ENCODE assay signal across 8 cellular contexts in genomic region chr12:49750027-49750977, GRCh38. TPM values are rescaled to one million over a fixed set of nuclear protein-coding genes. Genes with fewer than 3 reads are reported as not detected.
A peak's percentile ranks its signal among the peaks of the same experiment; 100 is the strongest.
DNase-seq lines count a peak whose midpoint lies in the region; ATAC-seq, FAIRE-seq and TF ChIP-seq lines count a peak whose summit lies in the region.

No MANE protein-coding gene starts in this region.

- H3K79me2 ChIP-seq in endothelial cell of umbilical vein (ENCODE audit: control insufficient read depth, insufficient read depth, low read length): peaks cover 96% of the 10 kb centered on the region

- no peaks in the 10 kb centered on the region for H3K9me1 ChIP-seq in endothelial cell of umbilical vein (replicated peaks; ENCODE audit: control insufficient read depth, extremely low read depth, insufficient read depth, low read length)

- no TSS peak for BruUV-seq in endothelial cell of umbilical vein (replicated peaks; lab: Mats Ljungman, UMichigan)

- peaks cover 34% of the 10 kb centered on the region for H3K36me3 ChIP-seq in CD4-positive, CD25-positive, alpha-beta regulatory T cell (ENCODE audit: control insufficient read depth, insufficient read depth, low read length)
- peaks cover 16 to 19% of the 10 kb centered on the region in 2 experiments for H3K36me3 ChIP-seq in endothelial cell of umbilical vein (ENCODE audit: control insufficient read depth in 2 of 2, extremely low read depth in 1 of 2, insufficient read depth in 2 of 2, low read length in 2 of 2)
- peaks cover 51% of the 10 kb centered on the region for H3K36me3 ChIP-seq in skeletal muscle satellite cell (ENCODE audit: insufficient read depth, low read length)

- no peak overlapping the region for H2AFZ ChIP-seq in endothelial cell of umbilical vein (ENCODE audit: low read depth, low read length)

- ATAC-seq in CD4-positive, CD25-positive, alpha-beta regulatory T cell (ENCODE audit: low read depth in 2 of 2): peak; percentile 83 to 88
- ATAC-seq in HG03060 (IDR thresholded peaks at IDR 0.05; ENCODE audit: low read depth, unreplicated experiment) (peak; percentile 35), HG02571 (IDR thresholded peaks at IDR 0.05; ENCODE audit: unreplicated experiment) (no peak), HG03025 (IDR thresholded peaks at IDR 0.05; ENCODE audit: low FRiP score, unreplicated experiment) (no peak)

- H3K27ac Mint-ChIP-seq in CD4-positive, CD25-positive, alpha-beta regulatory T cell: peak overlapping the region; percentile 39 to 81 (median 63)

- no peaks in the 10 kb centered on the region for H3K27me3 Mint-ChIP-seq in CD4-positive, CD25-positive, alpha-beta regulatory T cell

- H3K4me3 Mint-ChIP-seq in CD4-positive, CD25-positive, alpha-beta regulatory T cell: peak overlapping the region; percentile 46 to 76 (median 64)

- POLR2A ChIA-PET in endothelial cell of umbilical vein (lab: Charles Lee): no interaction called here

- H3K27me3 ChIP-seq in CD4-positive, CD25-positive, alpha-beta regulatory T cell (ENCODE audit: control insufficient read depth, insufficient read depth, low read length): no peaks in the 10 kb centered on the region
- H3K27me3 ChIP-seq in endothelial cell of umbilical vein (ENCODE audit: control insufficient read depth in 2 of 2, insufficient read depth in 2 of 2, low read length in 2 of 2) (no peaks in the 10 kb centered on the region), skeletal muscle satellite cell (ENCODE audit: control insufficient read depth, insufficient read depth, low read length) (no peaks in the 10 kb centered on the region)

- CTCF ChIA-PET in endothelial cell of umbilical vein (lab: Charles Lee): interaction anchor here (1.6 to 2.2 kb wide), 2 partner anchors 9 to 12 kb away, joined by 4 to 6 read pairs; partner anchors contain the start of gene TMBIM6

- H3K36me3 Mint-ChIP-seq in CD4-positive, CD25-positive, alpha-beta regulatory T cell: peaks cover 26% of the 10 kb centered on the region

- peaks cover 49 to 94% (median 77%) of the 10 kb centered on the region in 4 donors for H3K4me1 Mint-ChIP-seq in CD4-positive, CD25-positive, alpha-beta regulatory T cell

- TF ChIP-seq CTCF in endothelial cell of umbilical vein (IDR thresholded peaks at IDR 0.05; ENCODE audit: extremely low read depth in 1 of 2, insufficient read depth in 1 of 2, low read depth in 1 of 2, low read length in 2 of 2): no peak

- peaks cover 29% of the 10 kb centered on the region for H4K20me1 ChIP-seq in endothelial cell of umbilical vein (replicated peaks; ENCODE audit: control insufficient read depth, extremely low read depth, insufficient read depth, low read length)

- dilution Hi-C loops in endothelial cell of umbilical vein (cut with MboI; ENCODE audit: extremely low pct_ligation_motif_present, low sequenced_read_pairs): no loop called here

- no peaks in the 10 kb centered on the region for H3K9me3 ChIP-seq in CD4-positive, CD25-positive, alpha-beta regulatory T cell (ENCODE audit: control insufficient read depth in 2 of 2, low read length in 2 of 2)
- H3K9me3 ChIP-seq in endothelial cell of umbilical vein (replicated peaks; ENCODE audit: control insufficient read depth, insufficient read depth, low read length) (no peaks in the 10 kb centered on the region), skeletal muscle satellite cell (replicated peaks; ENCODE audit: low read length) (no peaks in the 10 kb centered on the region)

- FAIRE-seq in endothelial cell of umbilical vein (lab: Jason Lieb, UNC) (no peak), HTR-8/SVneo (lab: Jason Lieb, UNC) (no peak)

- TF ChIP-seq POLR2A in endothelial cell of umbilical vein (IDR thresholded peaks at IDR 0.05; ENCODE audit: low read depth, low read length): no peak

- peaks cover 71% of the 10 kb centered on the region for H3K4me1 ChIP-seq in CD4-positive, CD25-positive, alpha-beta regulatory T cell (ENCODE audit: control insufficient read depth, insufficient read depth, low read length, poor library complexity, severe bottlenecking)
- H3K4me1 ChIP-seq in endothelial cell of umbilical vein (ENCODE audit: control insufficient read depth, extremely low read depth, insufficient read depth, low read length) (peaks cover 3% of the 10 kb centered on the region), skeletal muscle satellite cell (ENCODE audit: control insufficient read depth, insufficient read depth, low read length) (peaks cover 25% of the 10 kb centered on the region)

- H3K4me2 ChIP-seq in endothelial cell of umbilical vein (ENCODE audit: insufficient read depth, low read length) (no peak overlapping the region), skeletal muscle satellite cell (ENCODE audit: low read length) (peak overlapping the region; percentile 30)

- H3K27ac ChIP-seq in CD4-positive, CD25-positive, alpha-beta regulatory T cell (ENCODE audit: insufficient read depth, low read length, poor library complexity, severe bottlenecking): peak overlapping the region; percentile 68
- H3K27ac ChIP-seq in endothelial cell of umbilical vein (ENCODE audit: insufficient read depth, low read depth, low read length): no peak overlapping the region

- intact Hi-C loops in endothelial cell of umbilical vein (cut with micrococcal nuclease): loop anchor here (1.0 kb wide), 1 partner anchor 8 kb away; no protein-coding TSS in a partner anchor

- peak; percentile 13 to 72 (median 30) for DNase-seq in CD4-positive, CD25-positive, alpha-beta regulatory T cell
- DNase-seq in T-helper 1 cell (peak in 3 of 5 donors; percentile 12 to 92 (median 31)), endothelial cell of umbilical vein (ENCODE audit: low read depth, low spot score) (peak; percentile 43), HTR-8/SVneo (ENCODE audit: insufficient read length, low spot score) (no peak)

- H3K9me3 Mint-ChIP-seq in CD4-positive, CD25-positive, alpha-beta regulatory T cell: no peaks in the 10 kb centered on the region

- H3K9ac ChIP-seq in endothelial cell of umbilical vein (replicated peaks; ENCODE audit: extremely low read depth, insufficient read depth, low read length) (no peak overlapping the region), skeletal muscle satellite cell (ENCODE audit: low read depth, low read length) (no peak overlapping the region)

- H3K4me3 ChIP-seq in CD4-positive, CD25-positive, alpha-beta regulatory T cell (ENCODE audit: low read depth, low read length): peak overlapping the region; percentile 69
- H3K4me3 ChIP-seq in endothelial cell of umbilical vein (replicated peaks in 1 of 3; ENCODE audit: insufficient read depth in 1 of 3, low read depth in 1 of 3, low read length in 3 of 3) (no peak overlapping the region), skeletal muscle satellite cell (ENCODE audit: low read length) (no peak overlapping the region)

TF ChIP-seq in endothelial cell of umbilical vein, 7 proteins besides CTCF, POLR2A, EP300 and RAD21:
- TF ChIP-seq MAX (IDR thresholded peaks at IDR 0.05; ENCODE audit: insufficient read depth, insufficient read length) (no peak), POLR2AphosphoS5 (IDR thresholded peaks at IDR 0.05; ENCODE audit: insufficient read depth, low read depth, low read length) (no peak), FOS (IDR thresholded peaks at IDR 0.05; ENCODE audit: borderline replicate concordance, insufficient read depth, low read length) (no peak), EZH2 (IDR thresholded peaks at IDR 0.05; ENCODE audit: borderline replicate concordance, low read depth, low read length, severe bottlenecking) (no peak)

RNA-seq across cellular contexts. Expression of gene TMBIM6, which starts 8.9 kb away (rescaled TPM):
- total RNA-seq in CD4-positive, CD25-positive, alpha-beta regulatory T cell: 376 TPM
- 1,000 to 10,000 TPM; 1,002 to 1,224 (median 1,189) TPM for polyA plus RNA-seq in CD4-positive, CD25-positive, alpha-beta regulatory T cell
- 393 and 395 TPM in 2 replicates for total RNA-seq in endothelial cell of umbilical vein
- polyA plus RNA-seq in endothelial cell of umbilical vein: 545 and 579 TPM in 2 replicates
- polyA plus RNA-seq in endothelial cell of umbilical vein (2011; cell fraction: cytosol; rRNA removed): 324 and 346 TPM in 2 replicates
- 313 and 415 TPM in 2 replicates for polyA plus RNA-seq in endothelial cell of umbilical vein (2011; cell fraction: nucleus; rRNA removed)
- 363 and 512 TPM in 2 replicates for polyA plus RNA-seq in endothelial cell of umbilical vein (2012)
- polyA minus RNA-seq in endothelial cell of umbilical vein: 426 and 448 TPM in 2 replicates
- 212 TPM for polyA minus RNA-seq in endothelial cell of umbilical vein (2011; cell fraction: cytosol; rRNA and poly(A)+ RNA removed)
- 90.8 and 166 TPM in 2 replicates for polyA minus RNA-seq in endothelial cell of umbilical vein (2011; cell fraction: nucleus; rRNA and poly(A)+ RNA removed)
- total RNA-seq in skeletal muscle satellite cell (2012; rRNA removed): 295 and 312 TPM in 2 replicates

RNA-seq across cellular contexts. Expression of gene FMNL3, which starts 43.1 kb away (rescaled TPM):
- 21.4 TPM for total RNA-seq in CD4-positive, CD25-positive, alpha-beta regulatory T cell
- polyA plus RNA-seq in CD4-positive, CD25-positive, alpha-beta regulatory T cell: 1 to 10 TPM; 3.8 to 9.0 (median 5.0) TPM
- total RNA-seq in endothelial cell of umbilical vein: 93.2 and 93.3 TPM in 2 replicates
- polyA plus RNA-seq in endothelial cell of umbilical vein: 33.6 and 35.1 TPM in 2 replicates
- polyA plus RNA-seq in endothelial cell of umbilical vein (2011; cell fraction: cytosol; rRNA removed): 31.3 and 33.6 TPM in 2 replicates
- 143 and 146 TPM in 2 replicates for polyA plus RNA-seq in endothelial cell of umbilical vein (2011; cell fraction: nucleus; rRNA removed)
- 37.7 and 39.3 TPM in 2 replicates for polyA plus RNA-seq in endothelial cell of umbilical vein (2012)
- 107 and 110 TPM in 2 replicates for polyA minus RNA-seq in endothelial cell of umbilical vein
- 4.4 TPM for polyA minus RNA-seq in endothelial cell of umbilical vein (2011; cell fraction: cytosol; rRNA and poly(A)+ RNA removed)
- 75.3 and 104 TPM in 2 replicates for polyA minus RNA-seq in endothelial cell of umbilical vein (2011; cell fraction: nucleus; rRNA and poly(A)+ RNA removed)
- total RNA-seq in skeletal muscle satellite cell (2012; rRNA removed): 33.5 and 34.5 TPM in 2 replicates

Comparison
In these comparisons a context has a peak if more than half of its experiments do, and no peak if none do; other contexts are left out.
1. ATAC-seq: peak in CD4-positive, CD25-positive, alpha-beta regulatory T cell (2 of 2) and HG03060 (single experiment); none in HG02571 (single experiment) and HG03025 (single experiment).